1 cellular context compared by ENCODE assay signal in the genomic region with DNA sequence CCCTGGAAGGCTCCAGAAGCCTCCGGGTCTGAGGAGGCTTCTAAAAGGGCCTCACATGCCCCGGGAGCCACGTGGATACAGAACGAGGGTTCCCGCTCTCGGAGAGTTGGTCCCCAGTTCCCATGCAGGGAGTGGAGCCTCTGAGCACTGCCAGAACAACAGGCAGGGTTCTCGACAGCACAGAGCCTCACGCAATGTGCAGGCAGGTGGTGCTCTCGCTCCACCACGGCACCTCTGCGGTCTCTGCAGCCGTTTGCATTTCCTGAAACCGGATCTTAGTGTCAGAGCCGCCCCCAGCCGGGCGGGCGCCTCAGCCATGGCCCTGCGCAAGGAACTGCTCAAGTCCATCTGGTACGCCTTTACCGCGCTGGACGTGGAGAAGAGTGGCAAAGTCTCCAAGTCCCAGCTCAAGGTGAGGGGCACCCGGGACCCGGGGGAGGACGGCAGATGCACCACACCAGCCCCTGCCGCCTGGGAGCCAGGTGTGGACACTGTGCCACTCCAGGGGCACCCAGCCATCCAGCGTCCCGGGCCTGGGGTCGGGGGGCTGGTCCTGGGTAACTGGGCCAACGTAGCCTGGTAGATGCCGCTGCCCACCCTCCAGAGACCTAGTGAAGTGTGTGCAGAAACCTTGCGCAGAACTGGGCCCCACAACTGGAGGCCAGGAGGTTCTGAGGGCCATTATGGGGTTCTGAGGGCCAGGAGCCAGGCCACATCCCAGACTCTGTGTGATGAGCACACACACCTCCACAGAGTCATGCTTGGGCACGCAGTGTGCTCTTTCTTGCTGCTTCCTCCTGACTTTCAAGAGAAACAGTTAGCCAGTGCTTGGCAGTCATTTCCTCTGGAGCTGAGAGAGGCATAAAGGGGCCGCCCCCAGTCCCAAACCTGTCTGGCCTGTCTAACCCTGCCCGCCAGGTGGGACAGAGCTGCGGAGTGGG.
A peak's percentile ranks its signal among the peaks of the same experiment; 100 is the strongest.
TF ChIP-seq lines count a peak whose summit lies in the region.

Gene DEF6 (plus strand): TSS at position 278 of the 941 bp plus-strand sequence. CDS start 39 bp downstream, at position 317.

TF ChIP-seq in GM12878, 131 proteins besides CTCF, POLR2A, EP300 and RAD21 (continued from another document and continues in another):
- TF ChIP-seq CBX5 (IDR thresholded peaks at IDR 0.05; ENCODE audit: low read depth) (no peak), MEF2A (IDR thresholded peaks at IDR 0.05; ENCODE audit: insufficient read depth, low read depth, low read length) (0 out of 2 replicates have a peak, but pooled peaks have one; percentile 47), NRF1 (conservative IDR thresholded peaks at IDR 0.05; ENCODE audit: low read depth, low read length) (peak; percentile 27; the same call in 1 of the 2 replicates), USF2 (IDR thresholded peaks at IDR 0.05; ENCODE audit: borderline replicate concordance, low read depth, low read length) (no peak), GABPA (IDR thresholded peaks at IDR 0.05; ENCODE audit: low read depth) (no peak), SPI1 (IDR thresholded peaks at IDR 0.05; ENCODE audit: borderline replicate concordance, insufficient read depth, low read depth, low read length) (peak; percentile 49; the same call in 1 of the 2 replicates), DPF2 (IDR thresholded peaks at IDR 0.05) (peak; percentile 81), CREM (IDR thresholded peaks at IDR 0.05; ENCODE audit: low read depth) (peak; percentile 35; the same call in 1 of the 2 replicates), FOXK2 (IDR thresholded peaks at IDR 0.05) (peak; percentile 54), POLR2AphosphoS2 (IDR thresholded peaks at IDR 0.05; ENCODE audit: low read depth, low read length) (no peak), RFX5 (IDR thresholded peaks at IDR 0.05; ENCODE audit: low read depth, low read length) (no peak), RELA (IDR thresholded peaks at IDR 0.05; ENCODE audit: borderline replicate concordance, partially characterized antibody) (peak; percentile 57), HCFC1 (IDR thresholded peaks at IDR 0.05; ENCODE audit: low read length) (peak; percentile 23; the same call in 1 of the 2 replicates), TBL1XR1 (IDR thresholded peaks at IDR 0.05; ENCODE audit: low read depth, low read length) (no peak), NFYA (IDR thresholded peaks at IDR 0.05; ENCODE audit: borderline replicate concordance, low read depth, low read length) (no peak), RUNX3 (IDR thresholded peaks at IDR 0.05; ENCODE audit: low read length) (peak; percentile 97), ZNF384 (IDR thresholded peaks at IDR 0.05; ENCODE audit: borderline replicate concordance, low read depth, low read length) (no peak), MTA3 (IDR thresholded peaks at IDR 0.05; ENCODE audit: borderline replicate concordance, low read length) (no peak; the same call in 1 of the 2 replicates), ZNF592 (IDR thresholded peaks at IDR 0.05) (no peak; the same call in 1 of the 2 replicates), ZNF24 (IDR thresholded peaks at IDR 0.05) (peak; percentile 66), JUND (IDR thresholded peaks at IDR 0.05; ENCODE audit: low read depth, low read length) (no peak), ZNF274 (IDR thresholded peaks at IDR 0.05; ENCODE audit: insufficient read depth, insufficient read length) (no peak), TCF12 (IDR thresholded peaks at IDR 0.05; ENCODE audit: low read depth, low read length) (peak; percentile 80), IKZF1 (conservative IDR thresholded peaks at IDR 0.05) (peak; percentile 73), CUX1 (IDR thresholded peaks at IDR 0.05; ENCODE audit: insufficient replicate concordance, low read depth, low read length) (peak; percentile 21), NR2F1 (conservative IDR thresholded peaks at IDR 0.05) (peak; percentile 48; the same call in 1 of the 2 replicates), TAF1 (IDR thresholded peaks at IDR 0.05; ENCODE audit: borderline replicate concordance, low read depth, low read length) (peak; percentile 68; the same call in 1 of the 2 replicates), KAT2A (conservative IDR thresholded peaks at IDR 0.05; ENCODE audit: control insufficient read depth, low read depth, low read length) (no peak), MAX (IDR thresholded peaks at IDR 0.05; ENCODE audit: low read depth, low read length) (peak; percentile 75; the same call in 1 of the 2 replicates), FOS (IDR thresholded peaks at IDR 0.05; ENCODE audit: borderline replicate concordance, extremely low read depth, insufficient read length) (no peak), EGR1 (IDR thresholded peaks at IDR 0.05; ENCODE audit: borderline replicate concordance in 1 of 2, low read depth in 2 of 2, low read length in 2 of 2) (peak in 1 of 2 experiments; percentile 61; a peak in 1 of 3 replicates), TCF7 (IDR thresholded peaks at IDR 0.05; ENCODE audit: borderline replicate concordance) (no peak; the same call in 1 of the 2 replicates), ATF3 (IDR thresholded peaks at IDR 0.05; ENCODE audit: borderline replicate concordance, extremely low read depth, low read depth, low read length) (no peak), JUNB (IDR thresholded peaks at IDR 0.05) (no peak)
- TF ChIP-seq, protein P1, sequence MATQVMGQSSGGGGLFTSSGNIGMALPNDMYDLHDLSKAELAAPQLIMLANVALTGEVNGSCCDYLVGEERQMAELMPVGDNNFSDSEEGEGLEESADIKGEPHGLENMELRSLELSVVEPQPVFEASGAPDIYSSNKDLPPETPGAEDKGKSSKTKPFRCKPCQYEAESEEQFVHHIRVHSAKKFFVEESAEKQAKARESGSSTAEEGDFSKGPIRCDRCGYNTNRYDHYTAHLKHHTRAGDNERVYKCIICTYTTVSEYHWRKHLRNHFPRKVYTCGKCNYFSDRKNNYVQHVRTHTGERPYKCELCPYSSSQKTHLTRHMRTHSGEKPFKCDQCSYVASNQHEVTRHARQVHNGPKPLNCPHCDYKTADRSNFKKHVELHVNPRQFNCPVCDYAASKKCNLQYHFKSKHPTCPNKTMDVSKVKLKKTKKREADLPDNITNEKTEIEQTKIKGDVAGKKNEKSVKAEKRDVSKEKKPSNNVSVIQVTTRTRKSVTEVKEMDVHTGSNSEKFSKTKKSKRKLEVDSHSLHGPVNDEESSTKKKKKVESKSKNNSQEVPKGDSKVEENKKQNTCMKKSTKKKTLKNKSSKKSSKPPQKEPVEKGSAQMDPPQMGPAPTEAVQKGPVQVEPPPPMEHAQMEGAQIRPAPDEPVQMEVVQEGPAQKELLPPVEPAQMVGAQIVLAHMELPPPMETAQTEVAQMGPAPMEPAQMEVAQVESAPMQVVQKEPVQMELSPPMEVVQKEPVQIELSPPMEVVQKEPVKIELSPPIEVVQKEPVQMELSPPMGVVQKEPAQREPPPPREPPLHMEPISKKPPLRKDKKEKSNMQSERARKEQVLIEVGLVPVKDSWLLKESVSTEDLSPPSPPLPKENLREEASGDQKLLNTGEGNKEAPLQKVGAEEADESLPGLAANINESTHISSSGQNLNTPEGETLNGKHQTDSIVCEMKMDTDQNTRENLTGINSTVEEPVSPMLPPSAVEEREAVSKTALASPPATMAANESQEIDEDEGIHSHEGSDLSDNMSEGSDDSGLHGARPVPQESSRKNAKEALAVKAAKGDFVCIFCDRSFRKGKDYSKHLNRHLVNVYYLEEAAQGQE (IDR thresholded peaks at IDR 0.05; ENCODE audit: low read depth, low read length) = peak; percentile 43; the same call in 1 of the 2 replicates
- TF ChIP-seq, protein P2, sequence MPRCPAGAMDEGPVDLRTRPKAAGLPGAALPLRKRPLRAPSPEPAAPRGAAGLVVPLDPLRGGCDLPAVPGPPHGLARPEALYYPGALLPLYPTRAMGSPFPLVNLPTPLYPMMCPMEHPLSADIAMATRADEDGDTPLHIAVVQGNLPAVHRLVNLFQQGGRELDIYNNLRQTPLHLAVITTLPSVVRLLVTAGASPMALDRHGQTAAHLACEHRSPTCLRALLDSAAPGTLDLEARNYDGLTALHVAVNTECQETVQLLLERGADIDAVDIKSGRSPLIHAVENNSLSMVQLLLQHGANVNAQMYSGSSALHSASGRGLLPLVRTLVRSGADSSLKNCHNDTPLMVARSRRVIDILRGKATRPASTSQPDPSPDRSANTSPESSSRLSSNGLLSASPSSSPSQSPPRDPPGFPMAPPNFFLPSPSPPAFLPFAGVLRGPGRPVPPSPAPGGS (IDR thresholded peaks at IDR 0.05; ENCODE audit: borderline replicate concordance, insufficient read depth, low read depth, low read length, poor library complexity, severe bottlenecking) = peak; percentile 26
- TF ChIP-seq, protein P3, sequence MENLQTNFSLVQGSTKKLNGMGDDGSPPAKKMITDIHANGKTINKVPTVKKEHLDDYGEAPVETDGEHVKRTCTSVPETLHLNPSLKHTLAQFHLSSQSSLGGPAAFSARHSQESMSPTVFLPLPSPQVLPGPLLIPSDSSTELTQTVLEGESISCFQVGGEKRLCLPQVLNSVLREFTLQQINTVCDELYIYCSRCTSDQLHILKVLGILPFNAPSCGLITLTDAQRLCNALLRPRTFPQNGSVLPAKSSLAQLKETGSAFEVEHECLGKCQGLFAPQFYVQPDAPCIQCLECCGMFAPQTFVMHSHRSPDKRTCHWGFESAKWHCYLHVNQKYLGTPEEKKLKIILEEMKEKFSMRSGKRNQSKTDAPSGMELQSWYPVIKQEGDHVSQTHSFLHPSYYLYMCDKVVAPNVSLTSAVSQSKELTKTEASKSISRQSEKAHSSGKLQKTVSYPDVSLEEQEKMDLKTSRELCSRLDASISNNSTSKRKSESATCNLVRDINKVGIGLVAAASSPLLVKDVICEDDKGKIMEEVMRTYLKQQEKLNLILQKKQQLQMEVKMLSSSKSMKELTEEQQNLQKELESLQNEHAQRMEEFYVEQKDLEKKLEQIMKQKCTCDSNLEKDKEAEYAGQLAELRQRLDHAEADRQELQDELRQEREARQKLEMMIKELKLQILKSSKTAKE (IDR thresholded peaks at IDR 0.05; ENCODE audit: low read depth, poor library complexity, severe bottlenecking) = peak; percentile 58
